ENCODE assay signal across 1 cellular context in genomic region chr7:17991866-17992648, GRCh38.
TF ChIP-seq lines count a peak whose summit lies in the region.

No MANE protein-coding gene starts in this region.

TF ChIP-seq in endothelial cell of umbilical vein, 7 proteins besides CTCF, POLR2A, EP300 and RAD21 (continued from another document):
- no peak for TF ChIP-seq MAX (IDR thresholded peaks at IDR 0.05; ENCODE audit: insufficient read depth, insufficient read length)
- no peak for TF ChIP-seq POLR2AphosphoS5 (IDR thresholded peaks at IDR 0.05; ENCODE audit: insufficient read depth, low read depth, low read length)
TF ChIP-seq in endothelial cell of umbilical vein: peak in this region for 0.
